ENCODE assay signal across 8 cellular contexts in the genomic region with DNA sequence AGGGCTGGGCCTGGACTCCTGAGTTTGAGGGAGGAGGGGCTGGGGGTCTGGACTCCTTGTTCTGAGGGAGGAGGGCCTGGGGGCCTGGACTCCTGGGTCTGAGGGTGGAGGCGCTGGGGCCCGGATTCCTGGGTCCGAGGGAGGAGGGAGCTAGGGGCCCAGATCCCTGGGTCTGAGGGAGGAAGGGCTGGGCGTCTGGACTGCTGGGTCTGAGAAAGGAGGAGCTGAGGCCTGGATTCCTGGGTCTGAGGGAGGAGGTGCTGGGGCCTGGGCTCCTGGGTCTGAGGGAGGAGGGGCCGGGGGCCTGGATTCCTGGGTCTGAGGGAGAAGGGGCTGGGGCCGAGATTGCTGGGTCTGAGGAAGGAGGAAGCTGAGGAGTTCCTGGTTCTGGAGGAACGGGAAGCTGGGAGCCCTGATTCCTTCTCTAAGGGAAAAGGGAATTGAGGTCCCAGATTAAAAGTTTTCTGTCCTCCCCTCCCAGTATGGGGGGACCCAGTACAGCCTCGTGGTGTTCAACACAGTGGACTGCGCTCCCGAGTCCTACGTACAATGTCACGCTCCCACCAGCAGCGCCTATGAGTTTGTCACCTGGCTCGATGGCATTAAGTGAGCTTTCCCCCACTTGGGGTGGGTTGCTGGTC. TPM values are rescaled to one million over a fixed set of nuclear protein-coding genes. Genes with fewer than 3 reads are reported as not detected.
DNase-seq lines count a peak whose midpoint lies in the region; ATAC-seq and TF ChIP-seq lines count a peak whose summit lies in the region.

No MANE protein-coding gene starts in this region.

- no peak for TF ChIP-seq CTCF in fibroblast of mammary gland (conservative IDR thresholded peaks at IDR 0.05; ENCODE audit: control insufficient read depth, insufficient read depth, low read depth, low read length)
- TF ChIP-seq CTCF in gastrocnemius medialis (IDR thresholded peaks at IDR 0.05 in 4 of 5, conservative IDR thresholded peaks at IDR 0.05 in 1 of 5) = no peak

- peak in 1 of 2 experiments; percentile 43 for DNase-seq in SJSA1 (ENCODE audit: low read depth in 1 of 2, low spot score in 2 of 2)
- no peak for DNase-seq in fibroblast of mammary gland (ENCODE audit: low read depth)
- no peak for DNase-seq in gastrocnemius medialis
- DNase-seq in stimulated activated CD4-positive, alpha-beta T cell treated with anti-CD3 and anti-CD28 coated beads, Interleukin-4, amount 100 ng/mL, for 4 hours = no peak
- no peak for DNase-seq in NCI-H446 (lab: John Stamatoyannopoulos, UW)

- peak; percentile 3 for ATAC-seq in GM19397 (IDR thresholded peaks at IDR 0.05; ENCODE audit: unreplicated experiment)
- no peak for ATAC-seq in gastrocnemius medialis
- ATAC-seq in HG02759 (IDR thresholded peaks at IDR 0.05; ENCODE audit: unreplicated experiment) = no peak
- no peak for ATAC-seq in HG03378 (IDR thresholded peaks at IDR 0.05; ENCODE audit: unreplicated experiment)

- no peak for TF ChIP-seq POLR2A in gastrocnemius medialis (IDR thresholded peaks at IDR 0.05)

- H3K27ac ChIP-seq in SJSA1 (peak overlapping the region; percentile 95), gastrocnemius medialis (peak overlapping the region; percentile 94 to 99 (median 97))

- in situ Hi-C loops in gastrocnemius medialis (cut with MboI; ENCODE audit: low sequenced_read_pairs in 4 of 4) = loop anchor here in 2 of 4 donors (10.0 kb wide), 1 partner anchor 56 kb away; a partner anchor contains a TSS

- H3K4me1 ChIP-seq in SJSA1 (replicated peaks) = peaks cover 3% of the 10 kb centered on the region; the same call in 1 of the 2 replicates
- peaks cover 17 to 22% of the 10 kb centered on the region in 2 donors for H3K4me1 ChIP-seq in gastrocnemius medialis

- H3K27me3 ChIP-seq in SJSA1 (replicated peaks) (no peaks in the 10 kb centered on the region), gastrocnemius medialis (no peaks in the 10 kb centered on the region)

- H3K4me3 ChIP-seq in SJSA1 (peak overlapping the region; percentile 74), fibroblast of mammary gland (ENCODE audit: control insufficient read depth, low read depth, low read length) (peak overlapping the region; percentile 96), gastrocnemius medialis (peak overlapping the region; percentile 78 to 96 (median 86))

- intact Hi-C loops in gastrocnemius medialis (cut with DNase I; ENCODE audit: low total_unique reads) = loop anchor here (10.0 kb wide), 1 partner anchor 824 kb away; a partner anchor contains a TSS

- H3K9me3 ChIP-seq in SJSA1 (replicated peaks) (no peaks in the 10 kb centered on the region), gastrocnemius medialis (no peaks in the 10 kb centered on the region)

- peaks cover 20% of the 10 kb centered on the region for H3K36me3 ChIP-seq in SJSA1
- peaks cover 0 to 22% of the 10 kb centered on the region in 2 donors for H3K36me3 ChIP-seq in gastrocnemius medialis

RNA-seq across cellular contexts. Expression of a gene that starts 0.7 kb away (rescaled TPM):
- 13.2 and 14.6 TPM in 2 replicates for total RNA-seq in SJSA1 (2014; rRNA removed; shearing (Covaris generic))
- total RNA-seq in gastrocnemius medialis = 100 to 1,000 TPM in 1 of 4 donors, 10 to 100 TPM in 3; 46.6 to 105 (median 78.7) TPM

RNA-seq across cellular contexts. Expression of a gene that starts 5.7 kb away (rescaled TPM):
- total RNA-seq in SJSA1 (2014; rRNA removed; shearing (Covaris generic)) = 3.4 and 10.0 TPM in 2 replicates
- 10 to 100 TPM; 14.2 to 35.5 (median 26.0) TPM for total RNA-seq in gastrocnemius medialis

RNA-seq across cellular contexts. Expression of a gene that starts 32.1 kb away (rescaled TPM):
- total RNA-seq in SJSA1 (2014; rRNA removed; shearing (Covaris generic)) = 65.8 and 98.0 TPM in 2 replicates
- total RNA-seq in gastrocnemius medialis = 10 to 100 TPM; 77.6 to 88.2 (median 87.0) TPM

RNA-seq across cellular contexts. Expression of a gene that starts 48.6 kb away (rescaled TPM):
- 19.6 and 35.0 TPM in 2 replicates for total RNA-seq in SJSA1 (2014; rRNA removed; shearing (Covaris generic))
- 10 to 100 TPM; 14.9 to 43.4 (median 21.1) TPM for total RNA-seq in gastrocnemius medialis

RNA-seq across cellular contexts. Expression of a gene that starts 52.0 kb away (rescaled TPM):
- 87.8 and 103 TPM in 2 replicates for total RNA-seq in SJSA1 (2014; rRNA removed; shearing (Covaris generic))
- total RNA-seq in gastrocnemius medialis = 100 to 1,000 TPM in 3 of 4 donors, 10 to 100 TPM in 1; 94.2 to 142 (median 131) TPM
